Comparison of ENCODE assay signal across 27 cellular contexts in genomic region chr2:58903427-58903826, GRCh38.
"Had no signal": no experiment of that assay in that cellular context is flagged by ENCODE, and none has a peak within 500 bp of the region (broad histone marks: within the 10 kb centered on the region; RNA-seq: fewer than 3 reads in every experiment).

No MANE protein-coding gene starts in this region.

- H3K27me3 ChIP-seq: stomach, suprapubic skin, testis, thyroid gland, tibial nerve, transverse colon, upper lobe of left lung, uterus, vagina had no signal

- H3K4me3 ChIP-seq: stomach, suprapubic skin, testis, thoracic aorta, thyroid gland, tibial artery, tibial nerve, transverse colon, upper lobe of left lung, upper lobe of right lung, uterus, vagina had no signal

- H3K27me3 Mint-ChIP-seq: stimulated activated naive CD8-positive, alpha-beta T cell treated with anti-CD3 and anti-CD28 coated beads, Interleukin-15, Interleukin-2, amounts not matched to agents 100 ng/mL and 50 ng/mL, for 24 hours had no signal

- H3K36me3 ChIP-seq: stomach, suprapubic skin, thoracic aorta, thyroid gland, tibial artery, tibial nerve, transverse colon, upper lobe of left lung, upper lobe of right lung, uterus, vagina had no signal

- H3K27ac Mint-ChIP-seq: stimulated activated effector memory CD8-positive, alpha-beta T cell treated with anti-CD3 and anti-CD28 coated beads, Interleukin-12 subunit alpha, Interleukin-12 subunit beta, amount 100 ng/mL, for 72 hours; stimulated activated naive CD8-positive, alpha-beta T cell treated with anti-CD3 and anti-CD28 coated beads, Interleukin-15, amount 100 ng/mL, for 72 hours; stimulated activated naive CD8-positive, alpha-beta T cell treated with anti-CD3 and anti-CD28 coated beads, Interleukin-15, Interleukin-2, amounts not matched to agents 100 ng/mL and 50 ng/mL, for 24 hours; type B pancreatic cell had no signal

- ATAC-seq: stimulated activated effector memory CD8-positive, alpha-beta T cell treated with anti-CD3 and anti-CD28 coated beads, Interleukin-12 subunit alpha, Interleukin-12 subunit beta, amount 100 ng/mL, for 72 hours; stimulated activated naive CD8-positive, alpha-beta T cell treated with anti-CD3 and anti-CD28 coated beads, Interleukin-15, amount 100 ng/mL, for 72 hours; stimulated activated naive CD8-positive, alpha-beta T cell treated with anti-CD3 and anti-CD28 coated beads, Interleukin-15, Interleukin-2, amounts not matched to agents 100 U/mL and 50 U/mL, for 24 hours; upper lobe of right lung had no signal

- H3K4me3 Mint-ChIP-seq: stimulated activated effector memory CD8-positive, alpha-beta T cell treated with anti-CD3 and anti-CD28 coated beads, Interleukin-12 subunit alpha, Interleukin-12 subunit beta, amount 100 ng/mL, for 72 hours; stimulated activated naive CD8-positive, alpha-beta T cell treated with anti-CD3 and anti-CD28 coated beads, Interleukin-15, amount 100 ng/mL, for 72 hours; stimulated activated naive CD8-positive, alpha-beta T cell treated with anti-CD3 and anti-CD28 coated beads, Interleukin-15, Interleukin-2, amounts not matched to agents 100 ng/mL and 50 ng/mL, for 24 hours; type B pancreatic cell had no signal

- H3K9me3 Mint-ChIP-seq: stimulated activated naive CD8-positive, alpha-beta T cell treated with anti-CD3 and anti-CD28 coated beads, Interleukin-15, amount 100 ng/mL, for 72 hours; stimulated activated naive CD8-positive, alpha-beta T cell treated with anti-CD3 and anti-CD28 coated beads, Interleukin-15, Interleukin-2, amounts not matched to agents 100 ng/mL and 50 ng/mL, for 24 hours; type B pancreatic cell had no signal

- H3K4me1 Mint-ChIP-seq: stimulated activated effector memory CD8-positive, alpha-beta T cell treated with anti-CD3 and anti-CD28 coated beads, Interleukin-12 subunit alpha, Interleukin-12 subunit beta, amount 100 ng/mL, for 72 hours; stimulated activated naive CD8-positive, alpha-beta T cell treated with anti-CD3 and anti-CD28 coated beads, Interleukin-15, amount 100 ng/mL, for 72 hours had no signal

- H3K36me3 Mint-ChIP-seq: stimulated activated effector memory CD8-positive, alpha-beta T cell treated with anti-CD3 and anti-CD28 coated beads, Interleukin-12 subunit alpha, Interleukin-12 subunit beta, amount 100 ng/mL, for 72 hours; type B pancreatic cell had no signal

- H3K27ac ChIP-seq: stomach, suprapubic skin, testis, thoracic aorta, thyroid gland, tibial artery, tibial nerve, transverse colon, upper lobe of left lung, upper lobe of right lung, uterus, vagina had no signal

- H3K4me1 ChIP-seq: suprapubic skin, testis, thyroid gland, tibial artery, tibial nerve, transverse colon, upper lobe of left lung, upper lobe of right lung, uterus, vagina had no signal

- DNase-seq: stimulated activated CD4-positive, alpha-beta T cell treated with anti-CD3 and anti-CD28 coated beads, Interleukin-2, amount 100 ng/mL, for 24 hours; stimulated activated CD4-positive, alpha-beta T cell treated with anti-CD3 and anti-CD28 coated beads, Interleukin-2, amount 100 ng/mL, for 48 hours; stimulated activated CD4-positive, alpha-beta T cell treated with anti-CD3 and anti-CD28 coated beads, Interleukin-4, amount 100 ng/mL, for 1 hour; stimulated activated CD4-positive, alpha-beta T cell treated with anti-CD3 and anti-CD28 coated beads, Interleukin-4, amount 100 ng/mL, for 24 hours; stimulated activated CD4-positive, alpha-beta T cell treated with anti-CD3 and anti-CD28 coated beads, Interleukin-4, amount 100 ng/mL, for 4 hours; stimulated activated CD8-positive, alpha-beta memory T cell treated with anti-CD3 and anti-CD28 coated beads, Interleukin-4, amount 100 ng/mL, for 48 hours; stimulated activated naive CD4-positive, alpha-beta T cell; stimulated activated naive CD4-positive, alpha-beta T cell treated with Interleukin-2 at 50 U/mL for 16 hours; stimulated activated naive CD8-positive, alpha-beta T cell treated with anti-CD3 and anti-CD28 coated beads, Interleukin-15, amount 100 ng/mL, for 72 hours; stimulated activated naive CD8-positive, alpha-beta T cell treated with anti-CD3 and anti-CD28 coated beads, Interleukin-15, Interleukin-2, amounts not matched to agents 100 U/mL and 50 U/mL, for 24 hours; stomach; substantia nigra; testis; thyroid gland; tibial artery; transverse colon; trophoblast cell; upper lobe of left lung; upper lobe of right lung; uterus had no signal

- H3K9me3 ChIP-seq: stomach, suprapubic skin, testis, thoracic aorta, thyroid gland, tibial artery, tibial nerve, transverse colon, upper lobe of left lung, upper lobe of right lung, uterus, vagina had no signal
